In the genomic region with DNA sequence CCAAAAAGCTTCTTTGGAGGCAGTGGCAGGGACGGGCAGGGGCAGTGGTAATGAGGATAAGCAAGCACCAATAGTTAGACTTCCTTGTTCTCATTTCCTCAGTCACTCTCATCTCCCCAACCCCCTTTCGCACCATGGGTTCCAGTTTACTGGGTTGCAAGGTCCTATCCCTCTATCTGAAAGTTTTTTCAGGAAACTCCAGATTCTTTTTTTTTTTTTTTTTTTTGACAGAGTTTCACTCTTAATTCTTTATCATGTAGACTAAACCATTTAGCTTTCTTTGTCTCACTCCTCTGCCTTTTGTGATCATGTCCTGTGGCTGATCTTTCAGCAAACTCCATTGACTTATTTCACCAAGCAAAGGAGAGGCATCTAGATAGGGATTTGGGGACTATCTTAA, we compare ENCODE assay signal across 15 cellular contexts. TPM values are rescaled to one million over a fixed set of nuclear protein-coding genes. Genes with fewer than 3 reads are reported as not detected.
DNase-seq lines count a peak whose midpoint lies in the region; ATAC-seq lines count a peak whose summit lies in the region.
"Had no signal": no experiment of that assay in that cellular context is flagged by ENCODE, and none has a peak within 500 bp of the region (broad histone marks: within the 10 kb centered on the region; RNA-seq: fewer than 3 reads in every experiment).

No MANE protein-coding gene starts in this region.

- H3K9me3 ChIP-seq in NT2/D1 (ENCODE audit: insufficient read depth, low read length), result no peaks in the 10 kb centered on the region

- H3K36me3 Mint-ChIP-seq in activated T-cell treated with anti-CD3 and anti-CD28 coated beads, Interleukin-2, amount 50 U/mL, for 72 hours (ENCODE audit: insufficient read depth in 2 of 2), result peaks cover 23 to 26% of the 10 kb centered on the region in 2 donors

- H3K4me1 ChIP-seq in NT2/D1 (ENCODE audit: insufficient read depth, insufficient read length), result no peaks in the 10 kb centered on the region
- H3K4me1 ChIP-seq: BLaER1 treated with 17β-estradiol and CSF1 and Interleukin-3, amounts not matched to agents 10 nM and 100 nM had no signal

- H3K27me3 Mint-ChIP-seq in activated T-cell treated with anti-CD3 and anti-CD28 coated beads, Interleukin-2, amount 50 U/mL, for 72 hours (ENCODE audit: low read depth), result no peaks in the 10 kb centered on the region
- H3K27me3 Mint-ChIP-seq: CD4-positive, CD25-positive, alpha-beta regulatory T cell had no signal

- H3K4me3 Mint-ChIP-seq in activated T-cell treated with anti-CD3 and anti-CD28 coated beads, Interleukin-2, amount 50 U/mL, for 72 hours, result no peak overlapping the region
- H3K4me3 Mint-ChIP-seq: CD4-positive, CD25-positive, alpha-beta regulatory T cell; HFFc6 had no signal

- no peak overlapping the region for H3K9ac ChIP-seq in NT2/D1 (ENCODE audit: insufficient read length, low read depth)
- H3K9ac ChIP-seq: BLaER1 treated with 17β-estradiol and CSF1 and Interleukin-3, amounts not matched to agents 10 nM and 100 nM; GM23248 had no signal

- no peaks in the 10 kb centered on the region for H3K4me1 Mint-ChIP-seq in activated T-cell treated with anti-CD3 and anti-CD28 coated beads, Interleukin-2, amount 50 U/mL, for 72 hours (ENCODE audit: low read depth)
- H3K4me1 Mint-ChIP-seq: CD4-positive, CD25-positive, alpha-beta regulatory T cell had no signal

- no peaks in the 10 kb centered on the region for H3K36me3 ChIP-seq in H7 (replicated peaks; ENCODE audit: control insufficient read depth, insufficient read depth, low read length)
- H3K36me3 ChIP-seq in NT2/D1 (ENCODE audit: insufficient read depth, insufficient read length, low read length), result no peaks in the 10 kb centered on the region

- no peak overlapping the region for H3K27ac Mint-ChIP-seq in activated T-cell treated with anti-CD3 and anti-CD28 coated beads, Interleukin-2, amount 50 U/mL, for 72 hours
- H3K27ac Mint-ChIP-seq: CD4-positive, CD25-positive, alpha-beta regulatory T cell; HFFc6 had no signal

- H3K27me3 ChIP-seq in H7 (ENCODE audit: control insufficient read depth, insufficient read depth, low read length) (no peaks in the 10 kb centered on the region), NT2/D1 (ENCODE audit: insufficient read depth, insufficient read length) (no peaks in the 10 kb centered on the region)
- H3K27me3 ChIP-seq: BLaER1 treated with 17β-estradiol and CSF1 and Interleukin-3, amounts not matched to agents 10 nM and 100 nM had no signal

- DNase-seq in H7, result peak; percentile 10
- DNase-seq in NT2/D1 (ENCODE audit: low read depth, low spot score), result peak; percentile 54
- DNase-seq in iPS DF 19.7 (ENCODE audit: low read depth, low spot score), result peak; percentile 25
- peak; percentile 28 for DNase-seq in iPS-NIHi7 (ENCODE audit: extremely low spot score)
- DNase-seq in activated T-cell treated with anti-CD3 and anti-CD28 coated beads, Interleukin-2, amount 50 U/mL, for 72 hours, result no peak
- DNase-seq in HK-2 (ENCODE audit: unreplicated experiment), result no peak
- DNase-seq: ACHN; CD4-positive, CD25-positive, alpha-beta regulatory T cell; DMS53; GM23248; HCEC 1CT; HFFc6 had no signal

- no peak for ATAC-seq in activated T-cell treated with anti-CD3 and anti-CD28 coated beads, Interleukin-2, amount 50 U/mL, for 72 hours (replicated peaks in 1 of 2)
- no peak for ATAC-seq in HG03025 (IDR thresholded peaks at IDR 0.05; ENCODE audit: low FRiP score, unreplicated experiment)
- ATAC-seq: GM12878 had no signal

- no peak overlapping the region for H3K4me3 ChIP-seq in H7 (ENCODE audit: insufficient read depth, low read depth, low read length)
- no peak overlapping the region for H3K4me3 ChIP-seq in NT2/D1 (ENCODE audit: insufficient read length, low read depth)
- H3K4me3 ChIP-seq: BLaER1 treated with 17β-estradiol and CSF1 and Interleukin-3, amounts not matched to agents 10 nM and 100 nM; GM12878; GM23248 had no signal

- peaks cover 27 to 36% of the 10 kb centered on the region in 2 donors for H3K9me3 Mint-ChIP-seq in activated T-cell treated with anti-CD3 and anti-CD28 coated beads, Interleukin-2, amount 50 U/mL, for 72 hours

RNA-seq across cellular contexts. Expression of a gene that starts 51.4 kb away (rescaled TPM):
- 9.0 and 10.5 TPM in 2 replicates for total RNA-seq in H7 (2014; rRNA removed; shearing (Covaris generic))
- total RNA-seq in activated T-cell treated with anti-CD3 and anti-CD28 coated beads, Interleukin-2, amount 50 U/mL, for 72 hours, result 10 to 100 TPM; 23.8 to 33.0 TPM

Comparison
In these comparisons a context has a peak if more than half of its experiments do, and no peak if none do; other contexts are left out.
1. DNase-seq: peak in H7 (single experiment), NT2/D1 (single experiment), iPS DF 19.7 (single experiment) and iPS-NIHi7 (single experiment); none in activated T-cell treated with anti-CD3 and anti-CD28 coated beads, Interleukin-2, amount 50 U/mL, for 72 hours (0 of 2) and HK-2 (single experiment).